1 cellular context compared by ENCODE assay signal in the genomic region with DNA sequence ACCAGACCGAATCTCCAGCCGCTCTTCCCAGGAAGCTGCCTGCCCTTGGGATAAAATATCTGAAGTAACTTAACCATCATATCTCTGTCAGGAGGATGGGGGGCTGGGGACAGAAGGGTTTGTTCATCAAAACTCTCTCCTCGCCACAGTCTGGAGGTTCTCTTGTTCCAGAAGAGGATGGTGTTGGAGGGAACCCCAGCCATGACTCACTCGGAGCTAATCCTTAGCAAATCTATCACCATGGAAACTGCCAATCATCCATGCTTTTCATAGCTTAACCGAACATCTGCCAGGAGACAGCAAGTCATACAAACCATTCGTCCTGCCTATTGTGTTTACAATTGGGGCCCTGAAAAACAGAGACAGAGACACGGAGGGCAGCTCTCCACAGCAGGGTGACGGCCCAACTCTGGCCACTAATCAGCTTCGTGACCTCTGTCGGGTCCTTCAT.
A peak's percentile ranks its signal among the peaks of the same experiment; 100 is the strongest.
TF ChIP-seq lines count a peak whose summit lies in the region.

No MANE protein-coding gene starts in this region.

TF ChIP-seq in GM12878, 131 proteins besides CTCF, POLR2A, EP300 and RAD21 (continued from another document):
- TF ChIP-seq, protein P1, sequence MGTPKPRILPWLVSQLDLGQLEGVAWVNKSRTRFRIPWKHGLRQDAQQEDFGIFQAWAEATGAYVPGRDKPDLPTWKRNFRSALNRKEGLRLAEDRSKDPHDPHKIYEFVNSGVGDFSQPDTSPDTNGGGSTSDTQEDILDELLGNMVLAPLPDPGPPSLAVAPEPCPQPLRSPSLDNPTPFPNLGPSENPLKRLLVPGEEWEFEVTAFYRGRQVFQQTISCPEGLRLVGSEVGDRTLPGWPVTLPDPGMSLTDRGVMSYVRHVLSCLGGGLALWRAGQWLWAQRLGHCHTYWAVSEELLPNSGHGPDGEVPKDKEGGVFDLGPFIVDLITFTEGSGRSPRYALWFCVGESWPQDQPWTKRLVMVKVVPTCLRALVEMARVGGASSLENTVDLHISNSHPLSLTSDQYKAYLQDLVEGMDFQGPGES (IDR thresholded peaks at IDR 0.05) = no peak
- no peak for TF ChIP-seq ZSCAN29 (IDR thresholded peaks at IDR 0.05)
- TF ChIP-seq CHD1 (IDR thresholded peaks at IDR 0.05; ENCODE audit: low read depth, low read length) = no peak
- TF ChIP-seq, protein P2, sequence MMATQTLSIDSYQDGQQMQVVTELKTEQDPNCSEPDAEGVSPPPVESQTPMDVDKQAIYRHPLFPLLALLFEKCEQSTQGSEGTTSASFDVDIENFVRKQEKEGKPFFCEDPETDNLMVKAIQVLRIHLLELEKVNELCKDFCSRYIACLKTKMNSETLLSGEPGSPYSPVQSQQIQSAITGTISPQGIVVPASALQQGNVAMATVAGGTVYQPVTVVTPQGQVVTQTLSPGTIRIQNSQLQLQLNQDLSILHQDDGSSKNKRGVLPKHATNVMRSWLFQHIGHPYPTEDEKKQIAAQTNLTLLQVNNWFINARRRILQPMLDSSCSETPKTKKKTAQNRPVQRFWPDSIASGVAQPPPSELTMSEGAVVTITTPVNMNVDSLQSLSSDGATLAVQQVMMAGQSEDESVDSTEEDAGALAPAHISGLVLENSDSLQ (IDR thresholded peaks at IDR 0.05) = peak; percentile 37; the same call in 1 of the 2 replicates
- TF ChIP-seq NBN (IDR thresholded peaks at IDR 0.05) = no peak
- TF ChIP-seq, protein P3, sequence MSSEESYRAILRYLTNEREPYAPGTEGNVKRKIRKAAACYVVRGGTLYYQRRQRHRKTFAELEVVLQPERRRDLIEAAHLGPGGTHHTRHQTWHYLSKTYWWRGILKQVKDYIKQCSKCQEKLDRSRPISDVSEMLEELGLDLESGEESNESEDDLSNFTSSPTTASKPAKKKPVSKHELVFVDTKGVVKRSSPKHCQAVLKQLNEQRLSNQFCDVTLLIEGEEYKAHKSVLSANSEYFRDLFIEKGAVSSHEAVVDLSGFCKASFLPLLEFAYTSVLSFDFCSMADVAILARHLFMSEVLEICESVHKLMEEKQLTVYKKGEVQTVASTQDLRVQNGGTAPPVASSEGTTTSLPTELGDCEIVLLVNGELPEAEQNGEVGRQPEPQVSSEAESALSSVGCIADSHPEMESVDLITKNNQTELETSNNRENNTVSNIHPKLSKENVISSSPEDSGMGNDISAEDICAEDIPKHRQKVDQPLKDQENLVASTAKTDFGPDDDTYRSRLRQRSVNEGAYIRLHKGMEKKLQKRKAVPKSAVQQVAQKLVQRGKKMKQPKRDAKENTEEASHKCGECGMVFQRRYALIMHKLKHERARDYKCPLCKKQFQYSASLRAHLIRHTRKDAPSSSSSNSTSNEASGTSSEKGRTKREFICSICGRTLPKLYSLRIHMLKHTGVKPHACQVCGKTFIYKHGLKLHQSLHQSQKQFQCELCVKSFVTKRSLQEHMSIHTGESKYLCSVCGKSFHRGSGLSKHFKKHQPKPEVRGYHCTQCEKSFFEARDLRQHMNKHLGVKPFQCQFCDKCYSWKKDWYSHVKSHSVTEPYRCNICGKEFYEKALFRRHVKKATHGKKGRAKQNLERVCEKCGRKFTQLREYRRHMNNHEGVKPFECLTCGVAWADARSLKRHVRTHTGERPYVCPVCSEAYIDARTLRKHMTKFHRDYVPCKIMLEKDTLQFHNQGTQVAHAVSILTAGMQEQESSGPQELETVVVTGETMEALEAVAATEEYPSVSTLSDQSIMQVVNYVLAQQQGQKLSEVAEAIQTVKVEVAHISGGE (CRISPR knock-in tag; IDR thresholded peaks at IDR 0.05) = no peak
- TF ChIP-seq NFYA (IDR thresholded peaks at IDR 0.05; ENCODE audit: borderline replicate concordance, low read depth, low read length) = no peak
